ENCODE assay signal across 28 cellular contexts in the genomic region with DNA sequence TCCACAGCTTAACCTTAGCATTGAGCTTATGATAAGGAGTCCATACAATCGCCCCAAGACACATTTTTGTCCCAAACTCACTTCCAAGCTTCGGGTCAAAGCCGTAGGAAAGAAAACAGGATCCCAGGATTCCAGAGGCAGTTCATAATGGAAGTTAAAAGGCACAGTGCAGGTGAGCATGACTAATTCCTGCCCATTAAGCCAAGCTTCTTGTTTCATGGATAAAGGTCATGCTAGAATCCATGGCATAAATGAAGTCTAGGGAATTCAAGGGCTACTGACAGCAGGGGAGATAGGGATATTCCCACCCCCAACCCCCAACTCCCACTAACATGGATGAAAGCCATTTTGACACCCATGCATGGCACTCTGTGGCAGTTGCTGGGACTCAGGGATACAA.
"Had no signal": no experiment of that assay in that cellular context is flagged by ENCODE, and none has a peak within 500 bp of the region (broad histone marks: within the 10 kb centered on the region; RNA-seq: fewer than 3 reads in every experiment).

No MANE protein-coding gene starts in this region.

- H3K4me1 Mint-ChIP-seq: nephron, neural progenitor cell had no signal

- H3K27ac ChIP-seq: neural progenitor cell, ovary, parathyroid adenoma, psoas muscle, sigmoid colon, stomach, thoracic aorta, thyroid gland, tibial nerve, upper lobe of left lung, uterus had no signal

- H3K9me3 ChIP-seq: ovary, psoas muscle, sigmoid colon, thoracic aorta, thyroid gland, upper lobe of left lung, uterus had no signal

- H3K27me3 Mint-ChIP-seq: progenitor cell of endocrine pancreas; stimulated activated naive CD8-positive, alpha-beta T cell treated with anti-CD3 and anti-CD28 coated beads, Interleukin-15, Interleukin-2, amounts not matched to agents 100 ng/mL and 50 ng/mL, for 24 hours had no signal

- H3K4me3 Mint-ChIP-seq: naive thymus-derived CD4-positive, alpha-beta T cell; natural killer cell; nephron; neural progenitor cell; stimulated activated effector memory CD8-positive, alpha-beta T cell treated with anti-CD3 and anti-CD28 coated beads, Interleukin-12 subunit alpha, Interleukin-12 subunit beta, amount 100 ng/mL, for 72 hours; stimulated activated naive B cell treated with anti-CD40 and anti-IgM and Interleukin-4, amounts not matched to agents 10 μg/mL and 1 μg/mL and 100 μg/mL, for 72 hours; stimulated activated naive CD8-positive, alpha-beta T cell treated with anti-CD3 and anti-CD28 coated beads, Interleukin-15, Interleukin-2, amounts not matched to agents 100 ng/mL and 50 ng/mL, for 24 hours had no signal

- H3K4me2 ChIP-seq: neural progenitor cell had no signal

- H3K4me3 ChIP-seq: neural progenitor cell, ovary, psoas muscle, sigmoid colon, stomach, thoracic aorta, thyroid gland, tibial nerve, upper lobe of left lung, uterus had no signal

- H3K36me3 ChIP-seq: neural progenitor cell, ovary, sigmoid colon, stomach, thoracic aorta, thyroid gland, tibial nerve, upper lobe of left lung, uterus had no signal

- ATAC-seq: naive thymus-derived CD4-positive, alpha-beta T cell; natural killer cell; psoas muscle; right cardiac atrium; stimulated activated effector memory CD8-positive, alpha-beta T cell treated with anti-CD3 and anti-CD28 coated beads, Interleukin-12 subunit alpha, Interleukin-12 subunit beta, amount 100 ng/mL, for 72 hours had no signal

- H3K79me2 ChIP-seq: parathyroid adenoma had no signal

- DNase-seq: naive thymus-derived CD4-positive, alpha-beta T cell; natural killer cell; occipital lobe; ovary; posterior cingulate gyrus; psoas muscle; right cardiac atrium; sigmoid colon; small intestine; stimulated activated CD4-positive, alpha-beta T cell treated with anti-CD3 and anti-CD28 coated beads, Interleukin-15, amount 100 ng/mL, for 24 hours; stimulated activated CD4-positive, alpha-beta T cell treated with anti-CD3 and anti-CD28 coated beads, Interleukin-2, amount 100 ng/mL, for 24 hours; stimulated activated CD4-positive, alpha-beta T cell treated with anti-CD3 and anti-CD28 coated beads, Interleukin-2, amount 100 ng/mL, for 48 hours; stimulated activated CD4-positive, alpha-beta T cell treated with anti-CD3 and anti-CD28 coated beads, Interleukin-4, amount 100 ng/mL, for 24 hours; stimulated activated naive B cell treated with anti-CD40 and anti-IgM and Interleukin-4, amounts not matched to agents 10 μg/mL and 1 μg/mL and 100 μg/mL, for 72 hours; stimulated activated naive CD4-positive, alpha-beta T cell treated with Interleukin-2 at 50 U/mL for 16 hours; stomach; thyroid gland; trophoblast cell; upper lobe of left lung; uterus had no signal

- H3K27ac Mint-ChIP-seq: naive thymus-derived CD4-positive, alpha-beta T cell; natural killer cell; nephron; neural progenitor cell; progenitor cell of endocrine pancreas; stimulated activated effector memory CD8-positive, alpha-beta T cell treated with anti-CD3 and anti-CD28 coated beads, Interleukin-12 subunit alpha, Interleukin-12 subunit beta, amount 100 ng/mL, for 72 hours; stimulated activated naive B cell treated with anti-CD40 and anti-IgM and Interleukin-4, amounts not matched to agents 10 μg/mL and 1 μg/mL and 100 μg/mL, for 72 hours; stimulated activated naive CD8-positive, alpha-beta T cell treated with anti-CD3 and anti-CD28 coated beads, Interleukin-15, Interleukin-2, amounts not matched to agents 100 ng/mL and 50 ng/mL, for 24 hours had no signal

- FAIRE-seq: small intestine had no signal

- H3K4me1 ChIP-seq: neural progenitor cell, parathyroid adenoma, psoas muscle, sigmoid colon, stomach, thyroid gland, tibial nerve, upper lobe of left lung, uterus had no signal

- H3K9ac ChIP-seq: neural progenitor cell, parathyroid adenoma had no signal

- H3K27me3 ChIP-seq: neural progenitor cell, ovary, sigmoid colon, stomach, thyroid gland, tibial nerve, upper lobe of left lung, uterus had no signal

- H2AFZ ChIP-seq: neural progenitor cell, parathyroid adenoma had no signal

- H3K36me3 Mint-ChIP-seq: neural progenitor cell; stimulated activated effector memory CD8-positive, alpha-beta T cell treated with anti-CD3 and anti-CD28 coated beads, Interleukin-12 subunit alpha, Interleukin-12 subunit beta, amount 100 ng/mL, for 72 hours had no signal
